In the genomic region with DNA sequence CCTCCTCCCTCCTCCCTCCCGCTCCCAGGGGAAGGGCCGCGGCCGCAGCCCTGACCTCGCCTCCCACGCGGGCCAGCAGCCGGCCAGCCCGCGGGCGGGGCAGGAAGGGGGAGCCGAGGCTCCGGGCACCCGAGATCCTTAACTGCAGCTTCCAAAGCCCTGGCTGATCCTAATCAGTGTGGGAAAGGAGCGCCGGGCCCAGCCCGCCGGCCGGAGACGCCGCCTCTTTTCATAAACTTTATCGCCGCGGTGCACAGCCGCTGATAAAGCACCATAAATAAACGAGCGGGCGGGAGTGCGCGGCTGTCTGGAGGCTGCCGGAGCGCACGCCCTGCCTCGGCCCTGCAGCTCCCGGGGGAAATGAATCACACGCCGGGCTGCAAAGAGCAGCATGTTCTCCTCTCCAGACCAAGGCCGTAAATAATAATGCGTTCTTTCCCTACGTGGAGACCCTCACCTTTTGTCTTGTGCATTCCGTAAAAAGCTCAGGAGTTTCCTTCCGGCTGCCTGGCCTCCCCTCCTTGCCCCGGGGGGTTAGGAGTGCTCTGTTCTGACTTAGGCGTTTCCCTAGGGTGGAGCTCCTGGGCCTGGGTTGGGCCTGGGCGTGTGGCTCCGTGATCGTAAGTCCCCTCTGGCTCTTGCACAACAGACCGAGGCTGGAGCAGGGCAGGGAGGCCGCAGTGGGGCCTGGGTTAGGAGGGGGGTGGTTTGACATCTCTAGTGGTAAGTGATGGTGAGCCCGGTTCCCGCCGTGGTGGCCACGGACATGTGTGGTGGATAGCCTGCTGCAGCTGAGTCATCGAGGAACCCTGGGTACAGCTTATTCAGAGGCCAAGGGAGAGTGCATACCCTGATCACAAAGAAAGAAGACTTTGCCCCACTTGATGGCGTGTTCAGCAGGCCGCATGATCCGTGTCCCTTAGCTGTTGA, we compare ENCODE assay signal across 8 cellular contexts.
DNase-seq lines count a peak whose midpoint lies in the region; ATAC-seq, FAIRE-seq and TF ChIP-seq lines count a peak whose summit lies in the region.

No MANE protein-coding gene starts in this region.

- peaks cover 22% of the 10 kb centered on the region for H3K4me1 Mint-ChIP-seq in MCF 10A (ENCODE audit: insufficient read depth, unreplicated experiment)

- H3K4me3 ChIP-seq in iPS-18c (ENCODE audit: insufficient read depth, low read depth, low read length): peak overlapping the region; percentile 48

- peak overlapping the region; percentile 67 for H3K4me3 Mint-ChIP-seq in MCF 10A (ENCODE audit: unreplicated experiment)

- no peaks in the 10 kb centered on the region for H3K9me3 Mint-ChIP-seq in MCF 10A (ENCODE audit: unreplicated experiment)

- ATAC-seq in GM19463 (IDR thresholded peaks at IDR 0.05; ENCODE audit: unreplicated experiment) (peak; percentile 79), sciatic nerve (peak; percentile 91)

- no peak for TF ChIP-seq CTCF in MCF 10A (IDR thresholded peaks at IDR 0.05; ENCODE audit: unreplicated experiment)

- H3K27ac Mint-ChIP-seq in MCF 10A (ENCODE audit: low read depth, unreplicated experiment): peak overlapping the region; percentile 69

- POLR2A ChIA-PET in MCF 10A (lab: Yijun Ruan, JAX): interaction anchor here (0.6 to 3.1 kb wide), 32 partner anchors 9 to 1085 kb away, joined by 3 to 100 read pairs (median 6); partner anchors contain the start of gene HES1

- BruUV-seq in MCF 10A (replicated peaks; lab: Mats Ljungman, UMichigan): TSS peak; percentile 41

- no peaks in the 10 kb centered on the region for H3K27me3 Mint-ChIP-seq in MCF 10A (ENCODE audit: insufficient read depth, unreplicated experiment)

- peak; percentile 84 for FAIRE-seq in RCC 7860 (lab: Jason Lieb, UNC)

- H3K36me3 Mint-ChIP-seq in MCF 10A (ENCODE audit: insufficient read depth, unreplicated experiment): no peaks in the 10 kb centered on the region

- intact Hi-C loops in MCF 10A (cut with micrococcal nuclease): loop anchor here (1.0 to 5.0 kb wide), 8 partner anchors 21 to 314 kb away; no protein-coding TSS in a partner anchor
- intact Hi-C loops in sciatic nerve (cut with DNase I): no loop called here

- peak; percentile 43 for DNase-seq in D341Med (ENCODE audit: low spot score)
- DNase-seq in HPDE6-E6E7 (ENCODE audit: extremely low spot score): peak; percentile 89
- peak; percentile 91 for DNase-seq in RCC 7860 (ENCODE audit: low spot score)
- DNase-seq in MCF 10A (ENCODE audit: unreplicated experiment): peak; percentile 96
- DNase-seq in sciatic nerve (ENCODE audit: low spot score): peak; percentile 91
- DNase-seq in NCI-H1694 treated with DMSO at 0.1 percent for 48 hours (lab: John Stamatoyannopoulos, UW): no peak

- CTCF ChIA-PET in MCF 10A (lab: Yijun Ruan, JAX): interaction anchor here (0.6 to 2.7 kb wide), 10 partner anchors 9 to 223 kb away, joined by 3 to 10 read pairs (median 3); partner anchors contain the start of gene HES1

- H3K9me3 ChIP-seq in iPS-18c (ENCODE audit: control insufficient read depth, insufficient read depth, low read length): no peaks in the 10 kb centered on the region
